ENCODE assay signal across 29 cellular contexts in the genomic region with DNA sequence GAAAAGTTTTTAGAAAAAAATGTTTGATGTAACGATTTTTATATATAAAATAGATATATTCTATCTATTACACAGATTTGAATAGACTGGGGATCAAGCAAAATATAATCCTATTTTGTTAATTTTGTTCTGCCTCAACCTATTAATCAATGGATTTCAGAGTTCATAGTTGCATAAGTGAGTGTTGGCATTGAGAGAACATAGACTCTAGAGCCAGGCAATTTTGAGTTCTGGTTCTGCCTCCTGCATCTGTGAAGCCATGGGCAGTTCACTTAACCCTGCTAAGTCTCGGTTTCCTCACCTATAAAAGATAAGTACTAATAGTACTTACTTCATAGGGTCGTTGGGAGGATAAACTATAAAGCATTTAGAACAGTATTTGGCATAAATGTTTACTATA.
"Had no signal": no experiment of that assay in that cellular context is flagged by ENCODE, and none has a peak within 500 bp of the region (broad histone marks: within the 10 kb centered on the region; RNA-seq: fewer than 3 reads in every experiment).

No MANE protein-coding gene starts in this region.

- H3K9me3 Mint-ChIP-seq: stimulated activated effector memory CD8-positive, alpha-beta T cell treated with anti-CD3 and anti-CD28 coated beads, Interleukin-12 subunit alpha, Interleukin-12 subunit beta, amount 100 ng/mL, for 72 hours; stimulated activated memory B cell treated with anti-CD40 and anti-IgM and Interleukin-4, amounts not matched to agents 10 μg/mL and 1 μg/mL and 100 μg/mL, for 72 hours; stimulated activated naive B cell treated with anti-CD40 and anti-IgM and Interleukin-4, amounts not matched to agents 10 μg/mL and 1 μg/mL and 100 μg/mL, for 72 hours; stimulated activated naive CD8-positive, alpha-beta T cell treated with anti-CD3 and anti-CD28 coated beads, Interleukin-15, amount 100 ng/mL, for 72 hours; stimulated activated naive CD8-positive, alpha-beta T cell treated with anti-CD3 and anti-CD28 coated beads, Interleukin-15, Interleukin-2, amounts not matched to agents 100 ng/mL and 50 ng/mL, for 24 hours; type B pancreatic cell had no signal

- H3K4me1 Mint-ChIP-seq: stimulated activated effector memory CD8-positive, alpha-beta T cell treated with anti-CD3 and anti-CD28 coated beads, Interleukin-12 subunit alpha, Interleukin-12 subunit beta, amount 100 ng/mL, for 72 hours; stimulated activated memory B cell treated with anti-CD40 and anti-IgM and Interleukin-4, amounts not matched to agents 10 μg/mL and 1 μg/mL and 100 μg/mL, for 72 hours; stimulated activated naive B cell treated with anti-CD40 and anti-IgM and Interleukin-4, amounts not matched to agents 10 μg/mL and 1 μg/mL and 100 μg/mL, for 72 hours; stimulated activated naive CD8-positive, alpha-beta T cell treated with anti-CD3 and anti-CD28 coated beads, Interleukin-15, amount 100 ng/mL, for 72 hours had no signal

- DNase-seq: stimulated activated CD4-positive, alpha-beta T cell treated with anti-CD3 and anti-CD28 coated beads, Interleukin-2, amount 100 ng/mL, for 48 hours; stimulated activated CD4-positive, alpha-beta T cell treated with anti-CD3 and anti-CD28 coated beads, Interleukin-4, amount 100 ng/mL, for 1 hour; stimulated activated CD4-positive, alpha-beta T cell treated with anti-CD3 and anti-CD28 coated beads, Interleukin-4, amount 100 ng/mL, for 24 hours; stimulated activated CD4-positive, alpha-beta T cell treated with anti-CD3 and anti-CD28 coated beads, Interleukin-4, amount 100 ng/mL, for 4 hours; stimulated activated CD8-positive, alpha-beta memory T cell treated with anti-CD3 and anti-CD28 coated beads, Interleukin-4, amount 100 ng/mL, for 48 hours; stimulated activated naive B cell treated with anti-CD40 and anti-IgM and Interleukin-4, amounts not matched to agents 10 μg/mL and 1 μg/mL and 100 μg/mL, for 72 hours; stimulated activated naive CD4-positive, alpha-beta T cell; stimulated activated naive CD4-positive, alpha-beta T cell treated with Interleukin-2 at 50 U/mL for 16 hours; stimulated activated naive CD8-positive, alpha-beta T cell treated with anti-CD3 and anti-CD28 coated beads, Interleukin-15, amount 100 ng/mL, for 72 hours; stimulated activated naive CD8-positive, alpha-beta T cell treated with anti-CD3 and anti-CD28 coated beads, Interleukin-15, Interleukin-2, amounts not matched to agents 100 U/mL and 50 U/mL, for 24 hours; stomach; substantia nigra; testis; thyroid gland; tibial artery; transverse colon; trophoblast cell; upper lobe of left lung; upper lobe of right lung; uterus had no signal

- H3K4me3 ChIP-seq: stomach, suprapubic skin, testis, thoracic aorta, thyroid gland, tibial artery, tibial nerve, transverse colon, upper lobe of left lung, upper lobe of right lung, uterus, vagina had no signal

- H3K36me3 ChIP-seq: stomach, suprapubic skin, thoracic aorta, thyroid gland, tibial artery, tibial nerve, transverse colon, upper lobe of left lung, upper lobe of right lung, uterus, vagina had no signal

- FAIRE-seq: urothelium cell line had no signal

- H3K36me3 Mint-ChIP-seq: stimulated activated effector memory CD8-positive, alpha-beta T cell treated with anti-CD3 and anti-CD28 coated beads, Interleukin-12 subunit alpha, Interleukin-12 subunit beta, amount 100 ng/mL, for 72 hours; stimulated activated memory B cell treated with anti-CD40 and anti-IgM and Interleukin-4, amounts not matched to agents 10 μg/mL and 1 μg/mL and 100 μg/mL, for 72 hours; stimulated activated naive B cell treated with anti-CD40 and anti-IgM and Interleukin-4, amounts not matched to agents 10 μg/mL and 1 μg/mL and 100 μg/mL, for 72 hours; type B pancreatic cell had no signal

- H3K4me3 Mint-ChIP-seq: stimulated activated effector memory CD8-positive, alpha-beta T cell treated with anti-CD3 and anti-CD28 coated beads, Interleukin-12 subunit alpha, Interleukin-12 subunit beta, amount 100 ng/mL, for 72 hours; stimulated activated memory B cell treated with anti-CD40 and anti-IgM and Interleukin-4, amounts not matched to agents 10 μg/mL and 1 μg/mL and 100 μg/mL, for 72 hours; stimulated activated naive B cell treated with anti-CD40 and anti-IgM and Interleukin-4, amounts not matched to agents 10 μg/mL and 1 μg/mL and 100 μg/mL, for 72 hours; stimulated activated naive CD8-positive, alpha-beta T cell treated with anti-CD3 and anti-CD28 coated beads, Interleukin-15, amount 100 ng/mL, for 72 hours; stimulated activated naive CD8-positive, alpha-beta T cell treated with anti-CD3 and anti-CD28 coated beads, Interleukin-15, Interleukin-2, amounts not matched to agents 100 ng/mL and 50 ng/mL, for 24 hours; type B pancreatic cell had no signal

- H3K27ac ChIP-seq: stomach, suprapubic skin, testis, thoracic aorta, thyroid gland, tibial artery, tibial nerve, transverse colon, upper lobe of left lung, upper lobe of right lung, uterus, vagina had no signal

- H3K27me3 ChIP-seq: stomach, suprapubic skin, testis, thyroid gland, tibial nerve, transverse colon, upper lobe of left lung, upper lobe of right lung, uterus, vagina had no signal

- H3K9me3 ChIP-seq: stomach, suprapubic skin, testis, thoracic aorta, thyroid gland, tibial artery, tibial nerve, transverse colon, upper lobe of left lung, upper lobe of right lung, uterus, vagina had no signal

- H3K27me3 Mint-ChIP-seq: type B pancreatic cell had no signal

- ATAC-seq: stimulated activated effector memory CD8-positive, alpha-beta T cell treated with anti-CD3 and anti-CD28 coated beads, Interleukin-12 subunit alpha, Interleukin-12 subunit beta, amount 100 ng/mL, for 72 hours; stimulated activated memory B cell treated with anti-CD40 and anti-IgM and Interleukin-4, amounts not matched to agents 10 μg/mL and 1 μg/mL and 100 μg/mL, for 72 hours; stimulated activated naive B cell treated with anti-CD40 and anti-IgM and Interleukin-4, amounts not matched to agents 10 μg/mL and 1 μg/mL and 100 μg/mL, for 72 hours; stimulated activated naive CD8-positive, alpha-beta T cell treated with anti-CD3 and anti-CD28 coated beads, Interleukin-15, amount 100 ng/mL, for 72 hours; stimulated activated naive CD8-positive, alpha-beta T cell treated with anti-CD3 and anti-CD28 coated beads, Interleukin-15, Interleukin-2, amounts not matched to agents 100 U/mL and 50 U/mL, for 24 hours; upper lobe of right lung had no signal

- H3K4me1 ChIP-seq: stomach, suprapubic skin, testis, thyroid gland, tibial artery, tibial nerve, transverse colon, upper lobe of left lung, upper lobe of right lung, uterus, vagina had no signal

- H3K27ac Mint-ChIP-seq: stimulated activated effector memory CD8-positive, alpha-beta T cell treated with anti-CD3 and anti-CD28 coated beads, Interleukin-12 subunit alpha, Interleukin-12 subunit beta, amount 100 ng/mL, for 72 hours; stimulated activated memory B cell treated with anti-CD40 and anti-IgM and Interleukin-4, amounts not matched to agents 10 μg/mL and 1 μg/mL and 100 μg/mL, for 72 hours; stimulated activated naive B cell treated with anti-CD40 and anti-IgM and Interleukin-4, amounts not matched to agents 10 μg/mL and 1 μg/mL and 100 μg/mL, for 72 hours; stimulated activated naive CD8-positive, alpha-beta T cell treated with anti-CD3 and anti-CD28 coated beads, Interleukin-15, amount 100 ng/mL, for 72 hours; stimulated activated naive CD8-positive, alpha-beta T cell treated with anti-CD3 and anti-CD28 coated beads, Interleukin-15, Interleukin-2, amounts not matched to agents 100 ng/mL and 50 ng/mL, for 24 hours; type B pancreatic cell had no signal
